Comparison of ENCODE assay signal across 13 cellular contexts in genomic region chr7:134811798-134812197, GRCh38. TPM values are rescaled to one million over a fixed set of nuclear protein-coding genes. Genes with fewer than 3 reads are reported as not detected.
A peak's percentile ranks its signal among the peaks of the same experiment; 100 is the strongest.
DNase-seq lines count a peak whose midpoint lies in the region; ATAC-seq and TF ChIP-seq lines count a peak whose summit lies in the region.
"Had no signal": no experiment of that assay in that cellular context is flagged by ENCODE, and none has a peak within 500 bp of the region (broad histone marks: within the 10 kb centered on the region; RNA-seq: fewer than 3 reads in every experiment).

No MANE protein-coding gene starts in this region.

- DNase-seq in SK-N-SH: no peak
- peak; percentile 17 for DNase-seq in fibroblast of gingiva (ENCODE audit: low read depth)
- peak; percentile 41 to 64 for DNase-seq in lung microvascular endothelial cell (ENCODE audit: low read depth in 2 of 2)
- no peak for DNase-seq in transverse colon
- no peak for DNase-seq in medulla oblongata (ENCODE audit: extremely low spot score)
- no peak for DNase-seq in NCI-H146 treated with DMSO at 0.1 percent for 48 hours (lab: John Stamatoyannopoulos, UW; ENCODE audit: unreplicated experiment)
- DNase-seq: activated CD4-positive, CD25-positive, alpha-beta regulatory T cell treated with anti-CD3 and anti-CD28 coated beads, Interleukin-2, amount 50 U/mL, for 72 hours; CD4-positive, alpha-beta memory T cell; cortex of kidney; NCI-H1092; stimulated activated naive CD8-positive, alpha-beta T cell treated with anti-CD3 and anti-CD28 coated beads, Interleukin-15, Interleukin-2, amounts not matched to agents 100 U/mL and 50 U/mL, for 24 hours had no signal

- H3F3A ChIP-seq in SK-N-SH (replicated peaks; ENCODE audit: insufficient read depth): peaks cover 38% of the 10 kb centered on the region

- H3K27ac ChIP-seq in SK-N-SH (ENCODE audit: low read depth in 2 of 2, low read length in 1 of 2) (peak overlapping the region; percentile 73 to 90), transverse colon (peak overlapping the region; percentile 56 to 78 (median 64))

- H3K9me2 ChIP-seq in SK-N-SH: no peaks in the 10 kb centered on the region

- CTCF ChIA-PET in SK-N-SH (lab: Yijun Ruan, JAX): interaction anchor here (1.0 kb wide), 1 partner anchor 143 kb away, joined by 3 read pairs; no protein-coding TSS in a partner anchor

- peak overlapping the region; percentile 18; the same call in 1 of the 2 replicates for H3K4me2 ChIP-seq in SK-N-SH

- ATAC-seq in HG03108 (IDR thresholded peaks at IDR 0.05; ENCODE audit: unreplicated experiment): no peak
- ATAC-seq: stimulated activated naive CD8-positive, alpha-beta T cell treated with anti-CD3 and anti-CD28 coated beads, Interleukin-15, Interleukin-2, amounts not matched to agents 100 U/mL and 50 U/mL, for 24 hours had no signal

- H3K4me3 ChIP-seq in SK-N-SH (ENCODE audit: low read depth in 2 of 2, low read length in 1 of 2) (peak overlapping the region in 1 of 2 experiments; percentile 1; a peak in 1 of 4 replicates), transverse colon (no peak overlapping the region)
- H3K4me3 ChIP-seq: HAP-1 had no signal

- POLR2A ChIA-PET in SK-N-SH (lab: Yijun Ruan, JAX): no interaction called here

- 12% methylated on average over 2 of the region's 2 CpGs for WGBS in SK-N-SH (ENCODE audit: low lambda C conversion rate)
- WGBS in transverse colon (ENCODE audit: low coverage in 1 of 2), 2 donors: 7 to 14% methylated on average over 2 of the region's 2 CpGs

- TF ChIP-seq POLR2A in transverse colon (IDR thresholded peaks at IDR 0.05): no peak

- H2AFZ ChIP-seq in SK-N-SH (ENCODE audit: low read depth): no peak overlapping the region

- TF ChIP-seq EP300 in SK-N-SH (IDR thresholded peaks at IDR 0.05; ENCODE audit: borderline replicate concordance in 1 of 2, low read depth in 1 of 2, low read length in 1 of 2) (peak in 1 of 2 experiments; percentile 70; a peak in 1 of 4 replicates), transverse colon (IDR thresholded peaks at IDR 0.05; ENCODE audit: low read depth) (no peak)

- in situ Hi-C loops in transverse colon (cut with MboI; ENCODE audit: low pct_ligation_motif_present in 1 of 4, low pct_unique_long_range_greater_than_20kb in 1 of 4, low sequenced_read_pairs in 3 of 4): no loop called here

- peak overlapping the region; percentile 1; the same call in 1 of the 2 replicates for H3K9ac ChIP-seq in SK-N-SH

- peaks cover 100% of the 10 kb centered on the region for H3K79me2 ChIP-seq in SK-N-SH (ENCODE audit: insufficient read depth)

- H3K27me3 ChIP-seq in SK-N-SH (ENCODE audit: insufficient read depth): no peaks in the 10 kb centered on the region
- H3K27me3 ChIP-seq in transverse colon: no peaks in the 10 kb centered on the region

- H3K9me3 ChIP-seq in SK-N-SH: no peaks in the 10 kb centered on the region
- H3K9me3 ChIP-seq in transverse colon: no peaks in the 10 kb centered on the region
- H3K9me3 ChIP-seq: HAP-1 had no signal

- no peak for TF ChIP-seq RAD21 in SK-N-SH (IDR thresholded peaks at IDR 0.05; ENCODE audit: low read length)

- no peak for TF ChIP-seq CTCF in SK-N-SH (IDR thresholded peaks at IDR 0.05)
- TF ChIP-seq CTCF in transverse colon (IDR thresholded peaks at IDR 0.05): no peak

- intact Hi-C loops in transverse colon (cut with DNase I; ENCODE audit: low total_unique reads): no loop called here

- H4K20me1 ChIP-seq in SK-N-SH (ENCODE audit: insufficient read depth): peaks cover 13% of the 10 kb centered on the region

- peaks cover 5 to 32% of the 10 kb centered on the region in 2 experiments for H3K4me1 ChIP-seq in SK-N-SH (ENCODE audit: control insufficient read depth in 1 of 2, insufficient read depth in 2 of 2, low read depth in 1 of 2, low read length in 1 of 2)
- peaks cover 12 to 51% (median 20%) of the 10 kb centered on the region in 4 donors for H3K4me1 ChIP-seq in transverse colon

- H3K36me3 ChIP-seq in SK-N-SH (replicated peaks in 1 of 2; ENCODE audit: control insufficient read depth in 1 of 2, insufficient read depth in 2 of 2, low read length in 1 of 2) (peaks cover 34 to 53% of the 10 kb centered on the region in 2 experiments), transverse colon (no peaks in the 10 kb centered on the region)
- H3K36me3 ChIP-seq: HAP-1 had no signal

TF ChIP-seq in SK-N-SH, 30 proteins besides CTCF, POLR2A, EP300 and RAD21 (continues in another document):
- TF ChIP-seq EZH2phosphoT487 (IDR thresholded peaks at IDR 0.05; ENCODE audit: borderline replicate concordance, low read depth) (no peak), RFX5 (IDR thresholded peaks at IDR 0.05; ENCODE audit: low read length) (no peak), FOXM1 (IDR thresholded peaks at IDR 0.05; ENCODE audit: low read depth) (no peak), MAX (IDR thresholded peaks at IDR 0.05; ENCODE audit: low read depth) (no peak), MXI1 (IDR thresholded peaks at IDR 0.05; ENCODE audit: low read depth, low read length) (no peak), TAF1 (IDR thresholded peaks at IDR 0.05; ENCODE audit: borderline replicate concordance, low read depth, low read length) (no peak), FOXJ3 (CRISPR knock-in tag; IDR thresholded peaks at IDR 0.05) (no peak), PBX3 (IDR thresholded peaks at IDR 0.05) (peak; percentile 77), SIN3A (IDR thresholded peaks at IDR 0.05; ENCODE audit: borderline replicate concordance, low read depth, low read length) (no peak), ELF1 (IDR thresholded peaks at IDR 0.05) (peak; percentile 51), USF2 (IDR thresholded peaks at IDR 0.05; ENCODE audit: borderline replicate concordance, low read depth, low read length) (no peak), NRF1 (IDR thresholded peaks at IDR 0.05; ENCODE audit: low read depth, low read length) (no peak), CHD2 (IDR thresholded peaks at IDR 0.05; ENCODE audit: low read length, partially characterized antibody) (no peak), RCOR1 (IDR thresholded peaks at IDR 0.05; ENCODE audit: low read length) (no peak), RXRA (IDR thresholded peaks at IDR 0.05; ENCODE audit: borderline replicate concordance, low read depth) (peak; percentile 81; the same call in 1 of the 2 replicates), REST (IDR thresholded peaks at IDR 0.05; ENCODE audit: low read depth, low read length) (no peak)

RNA-seq across cellular contexts. Expression of gene CALD1, which starts 32.4 kb away (rescaled TPM):
- 299 and 303 TPM in 2 replicates for polyA plus RNA-seq in SK-N-SH (2012; rRNA removed)
- 269 and 329 TPM in 2 replicates for polyA plus RNA-seq in SK-N-SH (2012; cell fraction: cytosol; rRNA removed)
- polyA plus RNA-seq in SK-N-SH (2012; cell fraction: nucleus; rRNA removed): 304 and 462 TPM in 2 replicates
- total RNA-seq in lung microvascular endothelial cell (198 and 235 TPM in 2 replicates), transverse colon (100 to 1,000 TPM; 162 to 401 (median 226) TPM)
- total RNA-seq: CD4-positive, alpha-beta memory T cell had no signal

Comparison
In these comparisons a context has a peak if more than half of its experiments do, and no peak if none do; other contexts are left out.
1. DNase-seq: peak in fibroblast of gingiva (single experiment) and lung microvascular endothelial cell (2 of 2); none in SK-N-SH (single experiment), transverse colon (single experiment), medulla oblongata (single experiment) and NCI-H146 treated with DMSO at 0.1 percent for 48 hours (single experiment).